Comparison of ENCODE assay signal across 8 cellular contexts in genomic region chr11:118921929-118922744, GRCh38. TPM values are rescaled to one million over a fixed set of nuclear protein-coding genes. Genes with fewer than 3 reads are reported as not detected.
DNase-seq lines count a peak whose midpoint lies in the region; ATAC-seq and TF ChIP-seq lines count a peak whose summit lies in the region.

No MANE protein-coding gene starts in this region.

- H3K9me3 ChIP-seq in SK-N-SH = no peaks in the 10 kb centered on the region
- H3K9me3 ChIP-seq in MM.1S (replicated peaks; ENCODE audit: insufficient read depth, low read length) = no peaks in the 10 kb centered on the region

- POLR2A ChIA-PET in SK-N-SH (lab: Yijun Ruan, JAX) = interaction anchor here (5.0 kb wide), 1 partner anchor 13 kb away, joined by 37 read pairs; no protein-coding TSS in a partner anchor

- H3K9me2 ChIP-seq in SK-N-SH (no peaks in the 10 kb centered on the region), MM.1S (replicated peaks; ENCODE audit: insufficient read depth, low read length) (no peaks in the 10 kb centered on the region)

- H3K27me3 ChIP-seq in SK-N-SH (ENCODE audit: insufficient read depth) (no peaks in the 10 kb centered on the region), MM.1S (replicated peaks; ENCODE audit: insufficient read depth, low read length) (no peaks in the 10 kb centered on the region)

- H3K27ac ChIP-seq in SK-N-SH (ENCODE audit: low read depth in 2 of 2, low read length in 1 of 2) = peak overlapping the region; percentile 68 to 95
- no peak overlapping the region for H3K27ac ChIP-seq in MM.1S (ENCODE audit: low read length)

- peak overlapping the region; percentile 89 for H3K4me2 ChIP-seq in SK-N-SH
- no peak overlapping the region for H3K4me2 ChIP-seq in MM.1S (ENCODE audit: low read depth, low read length)

- TF ChIP-seq CTCF in SK-N-SH (IDR thresholded peaks at IDR 0.05) (no peak), MM.1S (IDR thresholded peaks at IDR 0.05; ENCODE audit: low read length) (no peak)

- DNase-seq in GM03348 (ENCODE audit: low spot score) = peak; percentile 84
- DNase-seq in SK-N-SH = peak; percentile 80
- DNase-seq in myocyte (ENCODE audit: low read depth) = peak; percentile 76
- DNase-seq in MM.1S = no peak

- no peaks in the 10 kb centered on the region for H3K36me3 ChIP-seq in SK-N-SH (replicated peaks in 1 of 2; ENCODE audit: control insufficient read depth in 1 of 2, insufficient read depth in 2 of 2, low read length in 1 of 2)
- no peaks in the 10 kb centered on the region for H3K36me3 ChIP-seq in MM.1S (replicated peaks; ENCODE audit: insufficient read depth, low read length)

- H3F3A ChIP-seq in SK-N-SH (replicated peaks; ENCODE audit: insufficient read depth) = peaks cover 48% of the 10 kb centered on the region
- peaks cover 16% of the 10 kb centered on the region for H3F3A ChIP-seq in MM.1S (ENCODE audit: insufficient read depth, low read length)

- ATAC-seq in esophagus mucosa (peak; percentile 60), HG03108 (IDR thresholded peaks at IDR 0.05; ENCODE audit: unreplicated experiment) (no peak), HG03095 (IDR thresholded peaks at IDR 0.05; ENCODE audit: unreplicated experiment) (no peak), GM18868 (IDR thresholded peaks at IDR 0.05; ENCODE audit: unreplicated experiment) (no peak)

- peak in 1 of 2 experiments; percentile 28; a peak in 1 of 4 replicates for TF ChIP-seq EP300 in SK-N-SH (IDR thresholded peaks at IDR 0.05; ENCODE audit: borderline replicate concordance in 1 of 2, low read depth in 1 of 2, low read length in 1 of 2)

- H3K4me1 ChIP-seq in SK-N-SH (ENCODE audit: control insufficient read depth in 1 of 2, insufficient read depth in 2 of 2, low read depth in 1 of 2, low read length in 1 of 2) = peaks cover 45 to 73% of the 10 kb centered on the region in 2 experiments; a peak in 3 of 4 replicates
- peaks cover 19% of the 10 kb centered on the region for H3K4me1 ChIP-seq in MM.1S (ENCODE audit: low read length)

- H3K9ac ChIP-seq in SK-N-SH = peak overlapping the region; percentile 94
- H3K9ac ChIP-seq in MM.1S (ENCODE audit: low read length) = no peak overlapping the region

- CTCF ChIA-PET in SK-N-SH (lab: Yijun Ruan, JAX) = interaction anchor here (0.6 to 0.8 kb wide), 5 partner anchors 10 to 243 kb away, joined by 3 to 4 read pairs (median 3); partner anchors contain the start of gene DDX6

- H4K20me1 ChIP-seq in SK-N-SH (ENCODE audit: insufficient read depth) (peaks cover 51% of the 10 kb centered on the region), MM.1S (ENCODE audit: insufficient read depth, low read length) (no peaks in the 10 kb centered on the region)

- 31% methylated on average over 13 of the region's 20 CpGs for WGBS in SK-N-SH (ENCODE audit: low lambda C conversion rate)

- TF ChIP-seq RAD21 in SK-N-SH (IDR thresholded peaks at IDR 0.05; ENCODE audit: low read length) = peak; percentile 31; the same call in 1 of the 2 replicates

- H3K79me2 ChIP-seq in SK-N-SH (ENCODE audit: insufficient read depth) (peaks cover 90% of the 10 kb centered on the region), MM.1S (ENCODE audit: low read length) (peaks cover 42% of the 10 kb centered on the region)

- H3K4me3 ChIP-seq in SK-N-SH (ENCODE audit: low read depth in 2 of 2, low read length in 1 of 2) (peak overlapping the region; percentile 95), MM.1S (ENCODE audit: low read length) (no peak overlapping the region)

- H2AFZ ChIP-seq in SK-N-SH (ENCODE audit: low read depth) = no peak overlapping the region
- no peak overlapping the region for H2AFZ ChIP-seq in MM.1S (ENCODE audit: low read length)

TF ChIP-seq in SK-N-SH, 30 proteins besides CTCF, POLR2A, EP300 and RAD21 (continues in another document):
- peak; percentile 83 for TF ChIP-seq NFIC (IDR thresholded peaks at IDR 0.05; ENCODE audit: borderline replicate concordance)
- TF ChIP-seq RFX5 (IDR thresholded peaks at IDR 0.05; ENCODE audit: low read length) = no peak
- TF ChIP-seq FOSL2 (IDR thresholded peaks at IDR 0.05; ENCODE audit: borderline replicate concordance, low read depth) = no peak
- no peak for TF ChIP-seq YY1 (IDR thresholded peaks at IDR 0.05; ENCODE audit: low read depth)
- no peak for TF ChIP-seq SMC3 (IDR thresholded peaks at IDR 0.05; ENCODE audit: low read depth, low read length)
- no peak for TF ChIP-seq GABPA (IDR thresholded peaks at IDR 0.05; ENCODE audit: low read depth)
- no peak for TF ChIP-seq RCOR1 (IDR thresholded peaks at IDR 0.05; ENCODE audit: low read length)
- peak; percentile 81; the same call in 1 of the 2 replicates for TF ChIP-seq SIN3A (IDR thresholded peaks at IDR 0.05; ENCODE audit: borderline replicate concordance, low read depth, low read length)
- peak; percentile 56; the same call in 1 of the 2 replicates for TF ChIP-seq MXI1 (IDR thresholded peaks at IDR 0.05; ENCODE audit: low read depth, low read length)
- no peak for TF ChIP-seq FOXM1 (IDR thresholded peaks at IDR 0.05; ENCODE audit: low read depth)
- TF ChIP-seq FOXJ3 (CRISPR knock-in tag; IDR thresholded peaks at IDR 0.05) = no peak
- no peak for TF ChIP-seq USF2 (IDR thresholded peaks at IDR 0.05; ENCODE audit: borderline replicate concordance, low read depth, low read length)
- no peak for TF ChIP-seq REST (IDR thresholded peaks at IDR 0.05; ENCODE audit: low read depth, low read length)
- peak; percentile 68 for TF ChIP-seq RXRA (IDR thresholded peaks at IDR 0.05; ENCODE audit: borderline replicate concordance, low read depth)
- no peak for TF ChIP-seq JUND (IDR thresholded peaks at IDR 0.05)

RNA-seq across cellular contexts. Expression of gene BCL9L, which starts 3.6 kb away (rescaled TPM):
- 4.5 and 12.1 TPM in 2 replicates for polyA plus RNA-seq in SK-N-SH (2012; rRNA removed)
- polyA plus RNA-seq in SK-N-SH (2012; cell fraction: cytosol; rRNA removed) = 4.6 and 8.6 TPM in 2 replicates
- polyA plus RNA-seq in SK-N-SH (2012; cell fraction: nucleus; rRNA removed) = 21.7 and 24.0 TPM in 2 replicates
- total RNA-seq in esophagus mucosa (44.6 TPM), myocyte (15.2 and 22.1 TPM in 2 replicates)
- polyA plus RNA-seq in myocyte (2012) = 36.4 TPM

RNA-seq across cellular contexts. Expression of gene UPK2, which starts 34.0 kb away (rescaled TPM):
- 0.15 and 0.21 TPM in 2 replicates for polyA plus RNA-seq in SK-N-SH (2012; rRNA removed)
- 0.13 and 0.16 TPM in 2 replicates for polyA plus RNA-seq in SK-N-SH (2012; cell fraction: cytosol; rRNA removed)
- 0.14 and 0.38 TPM in 2 replicates for polyA plus RNA-seq in SK-N-SH (2012; cell fraction: nucleus; rRNA removed)
- 0.32 TPM for total RNA-seq in esophagus mucosa
- total RNA-seq in myocyte = not detected in 2 replicates
- polyA plus RNA-seq in myocyte (2012) = 0.82 TPM

RNA-seq across cellular contexts. Expression of gene CXCR5, which starts 38.4 kb away (rescaled TPM):
- polyA plus RNA-seq in SK-N-SH (2012; rRNA removed) = 0.02 TPM in 1 of 2 replicates, not detected in the other
- polyA plus RNA-seq in SK-N-SH (2012; cell fraction: cytosol; rRNA removed) = not detected in 2 replicates
- polyA plus RNA-seq in SK-N-SH (2012; cell fraction: nucleus; rRNA removed) = not detected in 2 replicates
- total RNA-seq in esophagus mucosa (0.20 TPM), myocyte (not detected in 2 replicates)
- polyA plus RNA-seq in myocyte (2012) = not detected

RNA-seq across cellular contexts. Expression of gene FOXR1, which starts 49.4 kb away (rescaled TPM):
- not detected in 2 replicates for polyA plus RNA-seq in SK-N-SH (2012; rRNA removed)
- not detected in 2 replicates for polyA plus RNA-seq in SK-N-SH (2012; cell fraction: cytosol; rRNA removed)
- polyA plus RNA-seq in SK-N-SH (2012; cell fraction: nucleus; rRNA removed) = not detected in 2 replicates
- total RNA-seq in esophagus mucosa = not detected
- not detected in 2 replicates for total RNA-seq in myocyte
- polyA plus RNA-seq in myocyte (2012) = not detected
